Comparison of ENCODE assay signal across 18 cellular contexts in the genomic region with DNA sequence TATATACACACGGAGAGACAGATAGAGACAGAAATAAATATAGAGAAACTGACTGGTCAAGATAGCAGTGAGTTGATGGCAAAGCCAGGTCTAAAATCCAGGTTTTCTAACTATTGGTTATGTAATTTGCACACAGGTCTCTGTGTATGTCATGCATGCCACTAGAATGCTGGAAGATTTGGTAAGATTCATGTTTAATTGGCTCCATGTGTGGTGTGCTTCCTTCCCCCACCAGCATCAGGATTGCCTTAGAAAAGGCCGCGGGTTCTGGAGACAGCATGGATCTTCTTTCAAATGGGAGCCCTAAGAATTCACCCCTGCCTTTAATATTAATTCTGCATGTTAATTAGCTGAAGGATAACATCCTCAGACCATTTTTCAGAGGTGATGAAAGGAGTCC. TPM values are rescaled to one million over a fixed set of nuclear protein-coding genes. Genes with fewer than 3 reads are reported as not detected.
A peak's percentile ranks its signal among the peaks of the same experiment; 100 is the strongest.
DNase-seq lines count a peak whose midpoint lies in the region; ATAC-seq, FAIRE-seq and TF ChIP-seq lines count a peak whose summit lies in the region.
"Had no signal": no experiment of that assay in that cellular context is flagged by ENCODE, and none has a peak within 500 bp of the region (broad histone marks: within the 10 kb centered on the region; RNA-seq: fewer than 3 reads in every experiment).

No MANE protein-coding gene starts in this region.

- H3K4me1 Mint-ChIP-seq in GM23338: peaks cover 29% of the 10 kb centered on the region
- H3K4me1 Mint-ChIP-seq in activated CD8-positive, alpha-beta memory T cell treated with anti-CD3 and anti-CD28 coated beads, Interleukin-2, amount 10 ng/mL, durations not matched to agents 7 days and 5 days: peaks cover 13% of the 10 kb centered on the region

- no peak overlapping the region for H3K27ac Mint-ChIP-seq in GM23338
- no peak overlapping the region for H3K27ac Mint-ChIP-seq in activated CD8-positive, alpha-beta memory T cell treated with anti-CD3 and anti-CD28 coated beads, Interleukin-2, amount 10 ng/mL, durations not matched to agents 7 days and 5 days
- H3K27ac Mint-ChIP-seq: CD4-positive, alpha-beta T cell had no signal

- 95% methylated on average over 3 of the region's 3 CpGs for WGBS in GM12878 (ENCODE audit: insufficient coverage, insufficient replicate concordance, low lambda C conversion rate, missing lambda C conversion rate)

- ATAC-seq in GM23338: no peak
- no peak for ATAC-seq in GM12878
- no peak for ATAC-seq in activated CD8-positive, alpha-beta memory T cell treated with anti-CD3 and anti-CD28 coated beads, Interleukin-2, amount 10 ng/mL, durations not matched to agents 7 days and 5 days
- ATAC-seq: HCT116 had no signal

- H3K4me1 ChIP-seq in GM23338 (ENCODE audit: insufficient read depth): peaks cover 33% of the 10 kb centered on the region
- H3K4me1 ChIP-seq in GM12878 (ENCODE audit: control insufficient read depth, insufficient read depth, low read length): peaks cover 4% of the 10 kb centered on the region
- no peaks in the 10 kb centered on the region; the same call in 1 of the 2 replicates for H3K4me1 ChIP-seq in BE2C
- peaks cover 9% of the 10 kb centered on the region for H3K4me1 ChIP-seq in Karpas-422 (ENCODE audit: low read length)

- POLR2A ChIA-PET in GM12878 (lab: Charles Lee): interaction anchor here (0.6 kb wide), 1 partner anchor 128 kb away, joined by 4 read pairs; no protein-coding TSS in a partner anchor

- no TSS peak for BruUV-seq in GM12878 (replicated peaks; lab: Mats Ljungman, UMichigan)

- H3K9ac ChIP-seq in GM12878 (ENCODE audit: control insufficient read depth, insufficient read depth, low read length) (no peak overlapping the region), Karpas-422 (ENCODE audit: low read length) (no peak overlapping the region)

- DNase-seq in AG20443 (ENCODE audit: low spot score): peak; percentile 50
- DNase-seq in GM23338 (ENCODE audit: low spot score): no peak
- DNase-seq in GM12878 (ENCODE audit: low read depth, low spot score): no peak
- peak; percentile 41 for DNase-seq in fibroblast of mammary gland (ENCODE audit: low read depth)
- no peak for DNase-seq in activated CD8-positive, alpha-beta memory T cell treated with anti-CD3 and anti-CD28 coated beads, Interleukin-2, amount 10 ng/mL, durations not matched to agents 7 days and 5 days
- no peak for DNase-seq in BE2C
- DNase-seq in stimulated activated naive CD4-positive, alpha-beta T cell (lab: John Stamatoyannopoulos, UW): no peak
- DNase-seq in Karpas-422: no peak
- DNase-seq: AML-193; C1 segment of cervical spinal cord; Calu3; CD4-positive, alpha-beta T cell; DMS 273 treated with DMSO at 0.1 percent for 48 hours had no signal

- H3K9me2 ChIP-seq in GM23338 (ENCODE audit: insufficient read depth) (no peaks in the 10 kb centered on the region), Karpas-422 (replicated peaks; ENCODE audit: insufficient read depth, low read length) (no peaks in the 10 kb centered on the region)

- CTCF ChIA-PET in GM12878 (lab: Yijun Ruan, JAX): interaction anchor here (2.6 kb wide), 1 partner anchor 78 kb away, joined by 15 read pairs; no protein-coding TSS in a partner anchor
- CTCF ChIA-PET in activated CD8-positive, alpha-beta memory T cell treated with anti-CD3 and anti-CD28 coated beads, Interleukin-2, amount 10 ng/mL, durations not matched to agents 7 days and 5 days (lab: Charles Lee): no interaction called here

- RAD21 ChIA-PET in GM12878 (lab: Charles Lee; ENCODE audit: unreplicated experiment): no interaction called here

- H2AFZ ChIP-seq in GM23338 (no peak overlapping the region), GM12878 (ENCODE audit: control insufficient read depth, low read depth, low read length) (no peak overlapping the region), Karpas-422 (ENCODE audit: low read length) (no peak overlapping the region)

- no peak overlapping the region for H3K4me2 ChIP-seq in GM23338
- H3K4me2 ChIP-seq in GM12878 (ENCODE audit: control insufficient read depth, insufficient read depth): no peak overlapping the region
- H3K4me2 ChIP-seq in Karpas-422 (ENCODE audit: low read depth, low read length, poor library complexity, severe bottlenecking): no peak overlapping the region

- H3K27me3 ChIP-seq in GM23338 (ENCODE audit: insufficient read depth): peaks cover 97% of the 10 kb centered on the region
- H3K27me3 ChIP-seq in GM12878 (replicated peaks in 1 of 2; ENCODE audit: control insufficient read depth in 2 of 2, insufficient read depth in 2 of 2, low read length in 1 of 2): no peaks in the 10 kb centered on the region; a peak in 1 of 4 replicates
- no peaks in the 10 kb centered on the region for H3K27me3 ChIP-seq in BE2C
- no peaks in the 10 kb centered on the region for H3K27me3 ChIP-seq in Karpas-422 (ENCODE audit: low read length)

- intact Hi-C loops in GM12878 (cut with micrococcal nuclease; ENCODE audit: unreplicated experiment): no loop called here

- TF ChIP-seq EP300 in GM12878 (IDR thresholded peaks at IDR 0.05; ENCODE audit: borderline replicate concordance in 1 of 2, control insufficient read depth in 1 of 2, low read depth in 2 of 2, low read length in 2 of 2): no peak

- FAIRE-seq in GM12878 (lab: Jason Lieb, UNC): peak; percentile 31
- FAIRE-seq: A204.1, GM12891, H54 had no signal

- H3K36me3 ChIP-seq in GM23338 (ENCODE audit: insufficient read depth) (no peaks in the 10 kb centered on the region), GM12878 (ENCODE audit: control insufficient read depth in 2 of 2, insufficient read depth in 2 of 2, low read length in 1 of 2) (no peaks in the 10 kb centered on the region), BE2C (no peaks in the 10 kb centered on the region), Karpas-422 (ENCODE audit: insufficient read depth, low read length) (no peaks in the 10 kb centered on the region)

- no peak for TF ChIP-seq POLR2A in GM12878 (IDR thresholded peaks at IDR 0.05; ENCODE audit: low read depth, low read length)

- 0 out of 2 replicates have a peak, but pooled peaks cover 4% of the 10 kb centered on the region for H3F3A ChIP-seq in GM23338 (replicated peaks; ENCODE audit: low read depth)

- TF ChIP-seq CTCF in GM23338 (conservative IDR thresholded peaks at IDR 0.05; ENCODE audit: low read depth in 2 of 2): no peak
- no peak for TF ChIP-seq CTCF in GM12878 (IDR thresholded peaks at IDR 0.05 in 2 of 3, conservative IDR thresholded peaks at IDR 0.05 in 1 of 3; ENCODE audit: control insufficient read depth in 2 of 3, extremely low read depth in 1 of 3, insufficient read depth in 1 of 3, low read depth in 3 of 3, low read length in 3 of 3)
- TF ChIP-seq CTCF in fibroblast of mammary gland (conservative IDR thresholded peaks at IDR 0.05; ENCODE audit: control insufficient read depth, insufficient read depth, low read depth, low read length): no peak
- no peak for TF ChIP-seq CTCF in BE2C (IDR thresholded peaks at IDR 0.05; ENCODE audit: low read depth, low read length)

- H3K4me3 Mint-ChIP-seq in GM23338: no peak overlapping the region
- H3K4me3 Mint-ChIP-seq in activated CD8-positive, alpha-beta memory T cell treated with anti-CD3 and anti-CD28 coated beads, Interleukin-2, amount 10 ng/mL, durations not matched to agents 7 days and 5 days: no peak overlapping the region
- H3K4me3 Mint-ChIP-seq: CD4-positive, alpha-beta T cell had no signal

- H3K4me3 ChIP-seq in GM23338 (peak overlapping the region; percentile 80; the same call in 1 of the 2 replicates), GM12878 (no peak overlapping the region), fibroblast of mammary gland (ENCODE audit: control insufficient read depth, low read depth, low read length) (no peak overlapping the region), BE2C (ENCODE audit: low read depth, low read length) (no peak overlapping the region), Karpas-422 (ENCODE audit: low read length) (no peak overlapping the region)

- in situ Hi-C loops in GM12878 (cut with MboI): loop anchor here (10.0 kb wide), 1 partner anchor 74 kb away; no protein-coding TSS in a partner anchor

- SMC1A ChIA-PET in GM12878 (lab: Charles Lee; ENCODE audit: uncharacterized antibody, unreplicated experiment): no interaction called here

- peaks cover 69% of the 10 kb centered on the region for H3K27me3 Mint-ChIP-seq in GM23338 (ENCODE audit: insufficient read depth, low read depth, poor library complexity)
- peaks cover 67% of the 10 kb centered on the region for H3K27me3 Mint-ChIP-seq in activated CD8-positive, alpha-beta memory T cell treated with anti-CD3 and anti-CD28 coated beads, Interleukin-2, amount 10 ng/mL, durations not matched to agents 7 days and 5 days

- H3K27ac ChIP-seq in GM23338 (ENCODE audit: low read depth) (no peak overlapping the region), GM12878 (ENCODE audit: control insufficient read depth, insufficient read depth) (no peak overlapping the region), Karpas-422 (ENCODE audit: low read length) (no peak overlapping the region)
- H3K27ac ChIP-seq: HL-60 had no signal

- no peak for TF ChIP-seq RAD21 in GM12878 (IDR thresholded peaks at IDR 0.05; ENCODE audit: insufficient read depth, low read depth, low read length)

- peaks cover 2% of the 10 kb centered on the region; the same call in 2 of the 3 replicates for H3K9me3 Mint-ChIP-seq in GM23338
- no peaks in the 10 kb centered on the region for H3K9me3 Mint-ChIP-seq in activated CD8-positive, alpha-beta memory T cell treated with anti-CD3 and anti-CD28 coated beads, Interleukin-2, amount 10 ng/mL, durations not matched to agents 7 days and 5 days (ENCODE audit: low read depth)
- H3K9me3 Mint-ChIP-seq: CD4-positive, alpha-beta T cell had no signal

- H4K20me1 ChIP-seq in GM23338 (replicated peaks; ENCODE audit: insufficient read depth): no peaks in the 10 kb centered on the region; the same call in 1 of the 2 replicates
- no peaks in the 10 kb centered on the region for H4K20me1 ChIP-seq in GM12878 (ENCODE audit: control insufficient read depth, insufficient read depth)
- no peaks in the 10 kb centered on the region for H4K20me1 ChIP-seq in Karpas-422 (ENCODE audit: insufficient read depth, low read depth, low read length)

- H3K79me2 ChIP-seq in GM23338 (replicated peaks; ENCODE audit: insufficient read depth): no peaks in the 10 kb centered on the region
- no peaks in the 10 kb centered on the region for H3K79me2 ChIP-seq in GM12878 (ENCODE audit: control insufficient read depth, insufficient read depth, low read length)
- H3K79me2 ChIP-seq in Karpas-422 (ENCODE audit: low read length): no peaks in the 10 kb centered on the region

- no peaks in the 10 kb centered on the region for H3K36me3 Mint-ChIP-seq in GM23338 (ENCODE audit: low read depth)
- peaks cover 2% of the 10 kb centered on the region for H3K36me3 Mint-ChIP-seq in activated CD8-positive, alpha-beta memory T cell treated with anti-CD3 and anti-CD28 coated beads, Interleukin-2, amount 10 ng/mL, durations not matched to agents 7 days and 5 days

- peaks cover 3% of the 10 kb centered on the region; the same call in 1 of the 3 replicates for H3K9me3 ChIP-seq in GM12878 (replicated peaks; ENCODE audit: control insufficient read depth, insufficient read depth, low read length)
- no peaks in the 10 kb centered on the region for H3K9me3 ChIP-seq in BE2C
- no peaks in the 10 kb centered on the region for H3K9me3 ChIP-seq in Karpas-422 (ENCODE audit: low read length)

RNA-seq across cellular contexts. Expression of gene HAND2, which starts 31.3 kb away (rescaled TPM):
- total RNA-seq in GM23338 (2014; rRNA removed; shearing (Covaris generic)): not detected in 2 replicates
- 0.15 TPM in 1 of 2 replicates, not detected in the other for polyA plus RNA-seq in GM23338 (2016; fragmentation: Nextera tagmentation; extraction: Ambion mirVana)
- total RNA-seq in GM12878 (2013; cell fraction: nucleolus; rRNA removed): not detected in 2 replicates
- total RNA-seq in GM12878 (2014; rRNA removed): not detected in 2 replicates
- not detected in 2 replicates for total RNA-seq in GM12878 (2014; rRNA removed; fragmentation: Illumina TruSeq; extraction: Trizol)
- total RNA-seq in GM12878 (2021): not detected in 2 replicates
- polyA plus RNA-seq in GM12878 (2011; ENCODE audit: low read depth): not detected
- not detected in 2 replicates for polyA plus RNA-seq in GM12878 (2011; rRNA removed)
- polyA plus RNA-seq in GM12878 (2011; cell fraction: cytosol; rRNA removed): not detected in 2 replicates
- not detected in 2 replicates for polyA plus RNA-seq in GM12878 (2011; cell fraction: nucleus; rRNA removed)
- not detected in 2 replicates for polyA plus RNA-seq in GM12878 (2012)
- polyA plus RNA-seq in GM12878 (2014; fragmentation: Illumina TruSeq; extraction: Trizol): not detected in 2 replicates
- not detected for polyA plus RNA-seq in GM12878 (2014; fragmentation: Nextera tagmentation; extraction: Ambion mirVana)
- not detected in 2 replicates for polyA plus RNA-seq in GM12878 (2014; rRNA removed)
- polyA plus RNA-seq in GM12878 (2016; fragmentation: Nextera tagmentation; extraction: Ambion mirVana): under 1 TPM in 1 of 2 experiments, not detected in 1; 0.09 TPM
- polyA minus RNA-seq in GM12878 (2011; rRNA and poly(A)+ RNA removed): not detected in 2 replicates
- not detected in 2 replicates for polyA minus RNA-seq in GM12878 (2011; cell fraction: cytosol; rRNA and poly(A)+ RNA removed)
- polyA minus RNA-seq in GM12878 (2011; cell fraction: nucleus; rRNA and poly(A)+ RNA removed): not detected in 2 replicates
- not detected for total RNA-seq in activated CD8-positive, alpha-beta memory T cell treated with anti-CD3 and anti-CD28 coated beads, Interleukin-2, amount 10 ng/mL, durations not matched to agents 7 days and 5 days
- 244 TPM for polyA plus RNA-seq in BE2C (2012; ENCODE audit: insufficient read depth, insufficient read length, low read depth)
- not detected in 2 replicates for total RNA-seq in Karpas-422 (2014; rRNA removed; shearing (Covaris generic); ENCODE audit: low replicate concordance)
- total RNA-seq: CD4-positive, alpha-beta T cell had no signal

Comparison
In these comparisons a context has a peak if more than half of its experiments do, and no peak if none do; other contexts are left out.
1. DNase-seq: peak in AG20443 (single experiment) and fibroblast of mammary gland (single experiment); none in GM23338 (single experiment), GM12878 (single experiment), activated CD8-positive, alpha-beta memory T cell treated with anti-CD3 and anti-CD28 coated beads, Interleukin-2, amount 10 ng/mL, durations not matched to agents 7 days and 5 days (single experiment), BE2C (single experiment), stimulated activated naive CD4-positive, alpha-beta T cell (0 of 6) and Karpas-422 (single experiment).